8 cellular contexts compared by ENCODE assay signal in genomic region chr6:96157018-96157565, GRCh38.
DNase-seq lines count a peak whose midpoint lies in the region; ATAC-seq, FAIRE-seq and TF ChIP-seq lines count a peak whose summit lies in the region.

No MANE protein-coding gene starts in this region.

- no peak for FAIRE-seq in astrocyte (lab: Jason Lieb, UNC)

- no peak overlapping the region for H2AFZ ChIP-seq in astrocyte (ENCODE audit: low read depth, low read length)

- no peaks in the 10 kb centered on the region for H3K36me3 Mint-ChIP-seq in astrocyte (ENCODE audit: low read depth, unreplicated experiment)

- H3K4me1 Mint-ChIP-seq in astrocyte (ENCODE audit: low read depth, unreplicated experiment), result peaks cover 17% of the 10 kb centered on the region

- peak; percentile 50 for DNase-seq in GM13977 (ENCODE audit: low spot score)
- no peak for DNase-seq in astrocyte (ENCODE audit: low read depth)
- no peak for DNase-seq in cerebellar nuclear complex (lab: John Stamatoyannopoulos, UW)
- no peak for DNase-seq in NCI-H526 (lab: John Stamatoyannopoulos, UW)
- DNase-seq in Kasumi-1 (lab: John Stamatoyannopoulos, UW), result no peak
- DNase-seq in activated CD4-positive, CD25-positive, alpha-beta regulatory T cell treated with anti-CD3 and anti-CD28 coated beads, Interleukin-2, amount 50 U/mL, for 72 hours, result no peak

- H3K36me3 ChIP-seq in astrocyte (ENCODE audit: insufficient read depth, low read length), result no peaks in the 10 kb centered on the region

- H3K4me3 ChIP-seq in astrocyte (ENCODE audit: insufficient read depth, low read depth, low read length), result no peak overlapping the region

- no peaks in the 10 kb centered on the region for H3K9me3 Mint-ChIP-seq in astrocyte (ENCODE audit: unreplicated experiment)

- peak overlapping the region; percentile 30 for H3K27ac Mint-ChIP-seq in astrocyte (ENCODE audit: unreplicated experiment)

- ATAC-seq in GM19463 (IDR thresholded peaks at IDR 0.05; ENCODE audit: unreplicated experiment), result peak; percentile 93
- ATAC-seq in HG03139 (IDR thresholded peaks at IDR 0.05; ENCODE audit: unreplicated experiment), result peak; percentile 81

- H3K4me3 Mint-ChIP-seq in astrocyte (ENCODE audit: unreplicated experiment), result no peak overlapping the region

- no peaks in the 10 kb centered on the region for H3K27me3 Mint-ChIP-seq in astrocyte (ENCODE audit: low read depth, unreplicated experiment)

- H4K20me1 ChIP-seq in astrocyte (ENCODE audit: insufficient read depth, low read length), result no peaks in the 10 kb centered on the region

- H3K9me3 ChIP-seq in astrocyte (ENCODE audit: insufficient read depth, low read depth, low read length), result no peaks in the 10 kb centered on the region

- peak overlapping the region; percentile 43 for H3K4me2 ChIP-seq in astrocyte (ENCODE audit: low read length)

- in situ Hi-C loops in GM13977 (cut with MboI; ENCODE audit: low pct_unique_long_range_greater_than_20kb, low sequenced_read_pairs, unreplicated experiment), result no loop called here

- no peaks in the 10 kb centered on the region for H3K79me2 ChIP-seq in astrocyte (ENCODE audit: insufficient read depth, low read length)

- H3K27ac ChIP-seq in astrocyte (ENCODE audit: low read depth, low read length), result no peak overlapping the region

- no peak for TF ChIP-seq CTCF in GM13977 (IDR thresholded peaks at IDR 0.05; ENCODE audit: extremely low read depth, insufficient read depth, missing control alignments)
- no peak for TF ChIP-seq CTCF in astrocyte (IDR thresholded peaks at IDR 0.05; ENCODE audit: insufficient read depth, low read depth, low read length)

- H3K9ac ChIP-seq in astrocyte (ENCODE audit: low read length), result no peak overlapping the region

- H3K4me1 ChIP-seq in astrocyte (ENCODE audit: insufficient read depth, low read length), result no peaks in the 10 kb centered on the region

- no peaks in the 10 kb centered on the region for H3K27me3 ChIP-seq in astrocyte (ENCODE audit: insufficient read depth, low read length)
